In the genomic region with DNA sequence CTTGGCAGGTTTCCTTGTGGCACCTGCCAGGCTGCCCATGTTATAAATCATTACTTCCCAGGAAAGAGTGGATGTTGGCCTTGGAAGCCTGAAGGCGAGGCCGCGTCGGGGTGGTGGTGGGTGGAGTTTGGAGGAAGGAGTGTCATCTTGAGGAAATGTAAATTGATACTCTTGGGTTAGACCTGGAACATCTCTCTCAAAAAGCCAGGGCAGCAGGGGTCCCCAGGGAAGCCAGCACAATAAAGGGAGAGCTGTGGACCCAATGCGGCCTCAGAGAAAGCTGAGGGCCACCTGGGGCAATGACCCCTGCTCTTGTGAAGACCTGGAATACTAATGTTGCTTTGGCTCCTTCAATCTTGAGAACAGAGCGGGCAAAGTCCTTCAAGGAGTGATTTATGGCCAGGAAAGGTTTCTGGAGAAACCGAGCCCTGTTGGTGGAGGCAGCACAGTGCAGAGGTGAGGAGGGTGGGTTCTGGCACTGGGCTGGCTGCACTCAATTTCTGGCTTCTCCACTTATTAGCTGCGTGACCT, we compare ENCODE assay signal across 18 cellular contexts. TPM values are rescaled to one million over a fixed set of nuclear protein-coding genes. Genes with fewer than 3 reads are reported as not detected.
DNase-seq lines count a peak whose midpoint lies in the region; ATAC-seq and TF ChIP-seq lines count a peak whose summit lies in the region.
"Had no signal": no experiment of that assay in that cellular context is flagged by ENCODE, and none has a peak within 500 bp of the region (broad histone marks: within the 10 kb centered on the region; RNA-seq: fewer than 3 reads in every experiment).

No MANE protein-coding gene starts in this region.

- peaks cover 21% of the 10 kb centered on the region for H3K4me1 Mint-ChIP-seq in GM23338

- H3K27ac Mint-ChIP-seq in GM23338 = no peak overlapping the region

- H3K27ac ChIP-seq in 22Rv1 (0 out of 2 replicates have a peak overlapping the region, but pooled peaks have one; percentile 19), GM23338 (ENCODE audit: low read depth) (no peak overlapping the region), muscle layer of duodenum (ENCODE audit: low read length) (peak overlapping the region; percentile 13), smooth muscle cell (ENCODE audit: low read depth) (no peak overlapping the region)
- H3K27ac ChIP-seq: testis, WERI-Rb-1 had no signal

- H3K36me3 ChIP-seq in GM23338 (ENCODE audit: insufficient read depth) (no peaks in the 10 kb centered on the region), muscle layer of duodenum (ENCODE audit: control insufficient read depth in 1 of 2, insufficient read depth in 2 of 2, low read length in 2 of 2) (no peaks in the 10 kb centered on the region), smooth muscle cell (ENCODE audit: low read depth) (no peaks in the 10 kb centered on the region)
- H3K36me3 ChIP-seq: WERI-Rb-1 had no signal

- peak; percentile 65 for DNase-seq in GM23338 (ENCODE audit: low spot score)
- DNase-seq in RPMI7951 (ENCODE audit: low read depth) = peak; percentile 16
- DNase-seq in kidney glomerular epithelial cell (lab: John Stamatoyannopoulos, UW) = no peak
- DNase-seq in RKO (ENCODE audit: low spot score) = no peak
- no peak for DNase-seq in smooth muscle cell (lab: John Stamatoyannopoulos, UW; ENCODE audit: unreplicated experiment)
- DNase-seq: AML-193; caudate nucleus; EL; left cardiac atrium; MM.1S; stimulated activated CD4-positive, alpha-beta T cell treated with anti-CD3 and anti-CD28 coated beads, Interleukin-12 subunit alpha, Interleukin-12 subunit beta, amount 100 ng/mL, for 4 hours; testis; WERI-Rb-1 had no signal

- H4K20me1 ChIP-seq in GM23338 (replicated peaks; ENCODE audit: insufficient read depth) (no peaks in the 10 kb centered on the region), smooth muscle cell (ENCODE audit: low read depth) (no peaks in the 10 kb centered on the region)

- TF ChIP-seq CTCF in 22Rv1 (IDR thresholded peaks at IDR 0.05) (no peak), GM23338 (conservative IDR thresholded peaks at IDR 0.05; ENCODE audit: low read depth in 2 of 2) (no peak), smooth muscle cell (IDR thresholded peaks at IDR 0.05; ENCODE audit: borderline replicate concordance, insufficient read depth, poor library complexity, severe bottlenecking) (no peak)

- H3K9me3 ChIP-seq in muscle layer of duodenum (ENCODE audit: control insufficient read depth in 1 of 2, low read length in 2 of 2) (peaks cover 0 to 6% of the 10 kb centered on the region in 2 donors), smooth muscle cell (replicated peaks; ENCODE audit: low read depth) (no peaks in the 10 kb centered on the region)
- H3K9me3 ChIP-seq: testis had no signal

- no peak overlapping the region for H3K9ac ChIP-seq in smooth muscle cell (ENCODE audit: low read depth)

- H3K36me3 Mint-ChIP-seq in GM23338 (ENCODE audit: low read depth) = no peaks in the 10 kb centered on the region

- peaks cover 7% of the 10 kb centered on the region for H3K27me3 Mint-ChIP-seq in GM23338 (ENCODE audit: insufficient read depth, low read depth, poor library complexity)

- H2AFZ ChIP-seq in GM23338 = peak overlapping the region; percentile 4; the same call in 1 of the 2 replicates
- no peak overlapping the region for H2AFZ ChIP-seq in smooth muscle cell (ENCODE audit: low read depth)

- peak; percentile 96 for ATAC-seq in GM23338
- no peak for ATAC-seq in HG02763 (IDR thresholded peaks at IDR 0.05; ENCODE audit: unreplicated experiment)
- ATAC-seq: activated naive CD4-positive, alpha-beta T cell treated with anti-CD3 and anti-CD28 coated beads, Interleukin-2, amount 50 U/mL, for 72 hours; left cardiac atrium had no signal

- no peaks in the 10 kb centered on the region for H3K9me3 Mint-ChIP-seq in GM23338

- no peaks in the 10 kb centered on the region for H3K27me3 ChIP-seq in GM23338 (ENCODE audit: insufficient read depth)
- no peaks in the 10 kb centered on the region for H3K27me3 ChIP-seq in muscle layer of duodenum (ENCODE audit: low read depth, low read length)
- H3K27me3 ChIP-seq in smooth muscle cell (ENCODE audit: low read depth) = no peaks in the 10 kb centered on the region
- H3K27me3 ChIP-seq: testis had no signal

- WGBS in smooth muscle cell (ENCODE audit: low lambda C conversion rate) = 56% methylated on average over 8 of the region's 8 CpGs

- H3K4me3 ChIP-seq in GM23338 (no peak overlapping the region), muscle layer of duodenum (ENCODE audit: low read depth in 1 of 2, low read length in 2 of 2) (no peak overlapping the region), smooth muscle cell (no peak overlapping the region)
- H3K4me3 ChIP-seq: testis had no signal

- peaks cover 13% of the 10 kb centered on the region; the same call in 1 of the 2 replicates for H3K4me1 ChIP-seq in GM23338 (ENCODE audit: insufficient read depth)
- H3K4me1 ChIP-seq in muscle layer of duodenum (ENCODE audit: control insufficient read depth in 1 of 2, insufficient read depth in 2 of 2, low read length in 2 of 2) = no peaks in the 10 kb centered on the region
- H3K4me1 ChIP-seq in smooth muscle cell (ENCODE audit: low read depth) = peaks cover 5% of the 10 kb centered on the region
- H3K4me1 ChIP-seq: testis had no signal

- H3K4me2 ChIP-seq in GM23338 = no peak overlapping the region
- no peak overlapping the region for H3K4me2 ChIP-seq in smooth muscle cell

- H3K9me2 ChIP-seq in GM23338 (ENCODE audit: insufficient read depth) = no peaks in the 10 kb centered on the region

- no peaks in the 10 kb centered on the region for H3K79me2 ChIP-seq in GM23338 (replicated peaks; ENCODE audit: insufficient read depth)
- no peaks in the 10 kb centered on the region for H3K79me2 ChIP-seq in smooth muscle cell (ENCODE audit: low read depth)

- H3K4me3 Mint-ChIP-seq in GM23338 = peak overlapping the region; percentile 11; the same call in 1 of the 3 replicates
- H3K4me3 Mint-ChIP-seq: neural crest cell had no signal

- no peaks in the 10 kb centered on the region for H3F3A ChIP-seq in GM23338 (replicated peaks; ENCODE audit: low read depth)
- H3F3A ChIP-seq in smooth muscle cell (ENCODE audit: low read depth) = no peaks in the 10 kb centered on the region

TF ChIP-seq in GM23338, 12 proteins besides CTCF, POLR2A, EP300 and RAD21:
- TF ChIP-seq ETS1 (IDR thresholded peaks at IDR 0.05) (no peak), CREB1 (CRISPR knock-in tag; IDR thresholded peaks at IDR 0.05; ENCODE audit: low read depth) (no peak), ZNF331 (CRISPR knock-in tag; IDR thresholded peaks at IDR 0.05; ENCODE audit: low read depth) (no peak), STAT1 (IDR thresholded peaks at IDR 0.05; ENCODE audit: unreplicated experiment) (no peak), NANOG (IDR thresholded peaks at IDR 0.05; ENCODE audit: borderline replicate concordance) (no peak), EZH2 (IDR thresholded peaks at IDR 0.05; ENCODE audit: low read depth, unreplicated experiment) (no peak), POLR2AphosphoS5 (IDR thresholded peaks at IDR 0.05; ENCODE audit: low read depth) (no peak)

RNA-seq across cellular contexts. Expression of gene TRAF3IP2, which starts 26.3 kb away (rescaled TPM):
- total RNA-seq in GM23338 (2014; rRNA removed; shearing (Covaris generic)) = 29.5 and 34.0 TPM in 2 replicates
- polyA plus RNA-seq in GM23338 (2016; fragmentation: Nextera tagmentation; extraction: Ambion mirVana) (22.2 and 23.8 TPM in 2 replicates), smooth muscle cell (10.2 and 17.1 TPM in 2 replicates)
- 21.7 and 25.2 TPM in 2 replicates for total RNA-seq in RPMI7951 (2014; rRNA removed; shearing (Covaris generic))
- 13.1 and 21.2 TPM in 2 replicates for total RNA-seq in smooth muscle cell

Comparison
In these comparisons a context has a peak if more than half of its experiments do, and no peak if none do; other contexts are left out.
1. H3K27ac ChIP-seq: peak in 22Rv1 (single experiment) and muscle layer of duodenum (single experiment); none in GM23338 (single experiment) and smooth muscle cell (single experiment).
2. DNase-seq: peak in GM23338 (single experiment) and RPMI7951 (single experiment); none in kidney glomerular epithelial cell (single experiment), RKO (single experiment) and smooth muscle cell (single experiment).